In the genomic region with DNA sequence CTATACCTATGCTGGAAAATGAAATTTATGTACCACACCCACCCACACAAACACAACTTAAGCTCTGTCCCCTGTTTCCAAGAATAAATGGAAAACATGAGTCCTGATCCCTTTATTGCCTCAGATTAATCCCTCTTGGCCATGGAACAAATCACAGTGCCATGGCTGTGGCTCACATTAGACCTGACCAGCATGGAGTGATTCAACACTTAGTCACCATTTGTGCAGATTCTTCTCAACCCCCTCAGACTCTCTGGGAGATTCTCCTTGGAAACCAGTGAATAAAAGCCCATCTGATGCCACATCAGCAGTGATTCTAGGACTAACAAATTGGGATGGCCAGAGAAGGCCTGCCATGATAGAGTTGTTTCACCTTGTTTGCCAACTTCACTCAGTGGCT, we compare ENCODE assay signal across 13 cellular contexts.
DNase-seq lines count a peak whose midpoint lies in the region; ATAC-seq and TF ChIP-seq lines count a peak whose summit lies in the region.
"Had no signal": no experiment of that assay in that cellular context is flagged by ENCODE, and none has a peak within 500 bp of the region (broad histone marks: within the 10 kb centered on the region; RNA-seq: fewer than 3 reads in every experiment).

No MANE protein-coding gene starts in this region.

- no peak for ATAC-seq in GM18873 (IDR thresholded peaks at IDR 0.05; ENCODE audit: low FRiP score, unreplicated experiment)
- ATAC-seq: T-helper 17 cell had no signal

- H3K4me3 ChIP-seq in AG04449 (ENCODE audit: low read depth, low read length) (no peak overlapping the region), astrocyte of the cerebellum (ENCODE audit: low read depth, low read length) (no peak overlapping the region)

- CTCF ChIA-PET in AG04449 (lab: Yijun Ruan, JAX) = interaction anchor here (1.1 to 3.9 kb wide), 2 partner anchors 10 to 152 kb away, joined by 3 to 17 read pairs; no protein-coding TSS in a partner anchor

- no peaks in the 10 kb centered on the region for H3K36me3 Mint-ChIP-seq in activated T-helper 1 cell treated with anti-CD3 and anti-CD28 coated beads, Interleukin-12 subunit alpha, Interleukin-12 subunit beta, Interleukin-2, Interleukin-4 antibody, amounts not matched to agents 30 ng/mL and 10 ng/mL and 1 ng/mL, durations not matched to agents 14 hours and 24 hours and 36 hours (ENCODE audit: low read depth)

- in situ Hi-C loops in astrocyte of the cerebellum (cut with HindIII; ENCODE audit: low sequenced_read_pairs) = no loop called here

- no peak overlapping the region for H3K4me3 Mint-ChIP-seq in activated T-helper 1 cell treated with anti-CD3 and anti-CD28 coated beads, Interleukin-12 subunit alpha, Interleukin-12 subunit beta, Interleukin-2, Interleukin-4 antibody, amounts not matched to agents 30 ng/mL and 10 ng/mL and 1 ng/mL, durations not matched to agents 14 hours and 24 hours and 36 hours
- H3K4me3 Mint-ChIP-seq: activated CD4-positive, alpha-beta memory T cell treated with anti-CD3 and anti-CD28 coated beads, Interleukin-2, amount 10 ng/mL, durations not matched to agents 7 days and 5 days; T-helper 17 cell; type B pancreatic cell had no signal

- H3K4me1 Mint-ChIP-seq in activated T-helper 1 cell treated with anti-CD3 and anti-CD28 coated beads, Interleukin-12 subunit alpha, Interleukin-12 subunit beta, Interleukin-2, Interleukin-4 antibody, amounts not matched to agents 30 ng/mL and 10 ng/mL and 1 ng/mL, durations not matched to agents 14 hours and 24 hours and 36 hours (ENCODE audit: low read depth) = no peaks in the 10 kb centered on the region
- H3K4me1 Mint-ChIP-seq: activated CD4-positive, alpha-beta memory T cell treated with anti-CD3 and anti-CD28 coated beads, Interleukin-2, amount 10 ng/mL, durations not matched to agents 7 days and 5 days; T-helper 17 cell had no signal

- POLR2A ChIA-PET in AG04449 (lab: Yijun Ruan, JAX) = interaction anchor here (1.0 to 1.3 kb wide), 2 partner anchors 8 to 10 kb away, joined by 6 read pairs; no protein-coding TSS in a partner anchor

- TF ChIP-seq CTCF in AG04449 (IDR thresholded peaks at IDR 0.05; ENCODE audit: insufficient read depth, low read length, missing control alignments) = no peak
- TF ChIP-seq CTCF in astrocyte of the cerebellum (IDR thresholded peaks at IDR 0.05; ENCODE audit: low read depth, low read length, missing control alignments) = no peak

- intact Hi-C loops in activated T-helper 1 cell treated with anti-CD3 and anti-CD28 coated beads, Interleukin-12 subunit alpha, Interleukin-12 subunit beta, Interleukin-2, Interleukin-4 antibody, amounts not matched to agents 30 ng/mL and 10 ng/mL and 1 ng/mL, durations not matched to agents 14 hours and 24 hours and 36 hours (cut with micrococcal nuclease) = no loop called here
- intact Hi-C loops in head of caudate nucleus (cut with DNase I) = no loop called here

- H3K9me3 Mint-ChIP-seq in activated T-helper 1 cell treated with anti-CD3 and anti-CD28 coated beads, Interleukin-12 subunit alpha, Interleukin-12 subunit beta, Interleukin-2, Interleukin-4 antibody, amounts not matched to agents 30 ng/mL and 10 ng/mL and 1 ng/mL, durations not matched to agents 14 hours and 24 hours and 36 hours = peaks cover 6% of the 10 kb centered on the region

- H3K27ac Mint-ChIP-seq in activated T-helper 1 cell treated with anti-CD3 and anti-CD28 coated beads, Interleukin-12 subunit alpha, Interleukin-12 subunit beta, Interleukin-2, Interleukin-4 antibody, amounts not matched to agents 30 ng/mL and 10 ng/mL and 1 ng/mL, durations not matched to agents 14 hours and 24 hours and 36 hours = no peak overlapping the region
- H3K27ac Mint-ChIP-seq: activated CD4-positive, alpha-beta memory T cell treated with anti-CD3 and anti-CD28 coated beads, Interleukin-2, amount 10 ng/mL, durations not matched to agents 7 days and 5 days; T-helper 17 cell; type B pancreatic cell had no signal

- peak; percentile 91 for DNase-seq in AG04449 (ENCODE audit: low read depth, low spot score)
- DNase-seq in HPDE6-E6E7 (ENCODE audit: extremely low spot score) = peak; percentile 60
- peak; percentile 88 for DNase-seq in astrocyte of the cerebellum (ENCODE audit: low read depth)
- peak; percentile 71 for DNase-seq in hepatic stellate cell (ENCODE audit: low spot score)
- no peak for DNase-seq in NCI-H1417 treated with DMSO at 0.1 percent for 48 hours (lab: John Stamatoyannopoulos, UW)
- no peak for DNase-seq in activated T-helper 1 cell treated with anti-CD3 and anti-CD28 coated beads, Interleukin-12 subunit alpha, Interleukin-12 subunit beta, Interleukin-2, Interleukin-4 antibody, amounts not matched to agents 30 ng/mL and 10 ng/mL and 1 ng/mL, durations not matched to agents 14 hours and 24 hours and 36 hours (ENCODE audit: low spot score)
- no peak for DNase-seq in head of caudate nucleus
- DNase-seq: activated CD4-positive, alpha-beta memory T cell treated with anti-CD3 and anti-CD28 coated beads, Interleukin-2, amount 10 ng/mL, durations not matched to agents 7 days and 5 days; activated gamma-delta T cell treated with Interleukin-2 at 50 U/mL for 16 hours; AML-193; T-helper 17 cell had no signal

- no peaks in the 10 kb centered on the region for H3K27me3 Mint-ChIP-seq in activated T-helper 1 cell treated with anti-CD3 and anti-CD28 coated beads, Interleukin-12 subunit alpha, Interleukin-12 subunit beta, Interleukin-2, Interleukin-4 antibody, amounts not matched to agents 30 ng/mL and 10 ng/mL and 1 ng/mL, durations not matched to agents 14 hours and 24 hours and 36 hours (ENCODE audit: insufficient read depth)
- H3K27me3 Mint-ChIP-seq: activated CD4-positive, alpha-beta memory T cell treated with anti-CD3 and anti-CD28 coated beads, Interleukin-2, amount 10 ng/mL, durations not matched to agents 7 days and 5 days; T-helper 17 cell; type B pancreatic cell had no signal

Comparison
In these comparisons a context has a peak if more than half of its experiments do, and no peak if none do; other contexts are left out.
1. DNase-seq: peak in AG04449 (single experiment), HPDE6-E6E7 (single experiment), astrocyte of the cerebellum (single experiment) and hepatic stellate cell (single experiment); none in NCI-H1417 treated with DMSO at 0.1 percent for 48 hours (single experiment), activated T-helper 1 cell treated with anti-CD3 and anti-CD28 coated beads, Interleukin-12 subunit alpha, Interleukin-12 subunit beta, Interleukin-2, Interleukin-4 antibody, amounts not matched to agents 30 ng/mL and 10 ng/mL and 1 ng/mL, durations not matched to agents 14 hours and 24 hours and 36 hours (single experiment) and head of caudate nucleus (0 of 42).